28 cellular contexts compared by ENCODE assay signal in genomic region chr3:59463253-59463652, GRCh38.
"Had no signal": no experiment of that assay in that cellular context is flagged by ENCODE, and none has a peak within 500 bp of the region (broad histone marks: within the 10 kb centered on the region; RNA-seq: fewer than 3 reads in every experiment).

No MANE protein-coding gene starts in this region.

- H3K4me3 ChIP-seq: heart right ventricle, hepatocyte, left lung, lower lobe of right lung, neural progenitor cell, right atrium auricular region, right lobe of liver, stomach, testis, thyroid gland, transverse colon, upper lobe of right lung had no signal

- H3K27me3 ChIP-seq: heart right ventricle, hepatocyte, left lung, neural progenitor cell, neutrophil, right atrium auricular region, right lobe of liver, stomach, testis, thyroid gland, transverse colon, upper lobe of right lung had no signal

- H2AFZ ChIP-seq: hepatocyte, neural progenitor cell, parathyroid adenoma had no signal

- ATAC-seq: heart right ventricle; left colon; left lung; lower lobe of right lung; natural killer cell; right lobe of liver; stimulated activated naive B cell treated with anti-CD40 and anti-IgM and Interleukin-4, amounts not matched to agents 10 μg/mL and 1 μg/mL and 100 μg/mL, for 72 hours; stimulated activated naive CD8-positive, alpha-beta T cell treated with anti-CD3 and anti-CD28 coated beads, Interleukin-15, Interleukin-2, amounts not matched to agents 100 U/mL and 50 U/mL, for 24 hours; upper lobe of right lung had no signal

- H3K4me1 Mint-ChIP-seq: mesothelial cell of epicardium; naive B cell; neural progenitor cell; stimulated activated naive B cell treated with anti-CD40 and anti-IgM and Interleukin-4, amounts not matched to agents 10 μg/mL and 1 μg/mL and 100 μg/mL, for 72 hours had no signal

- H3K27me3 Mint-ChIP-seq: naive B cell; stimulated activated naive B cell treated with anti-CD40 and anti-IgM and Interleukin-4, amounts not matched to agents 10 μg/mL and 1 μg/mL and 100 μg/mL, for 72 hours had no signal

- H3K4me2 ChIP-seq: hepatocyte, neural progenitor cell had no signal

- H3K27ac ChIP-seq: heart right ventricle, hepatocyte, left lung, lower lobe of right lung, neural progenitor cell, neutrophil, parathyroid adenoma, right atrium auricular region, right lobe of liver, stomach, testis, thyroid gland, transverse colon, upper lobe of right lung had no signal

- H3K9ac ChIP-seq: neural progenitor cell, parathyroid adenoma had no signal

- H3K36me3 ChIP-seq: heart right ventricle, left lung, lower lobe of right lung, neural progenitor cell, neutrophil, right atrium auricular region, right lobe of liver, stomach, thyroid gland, transverse colon, upper lobe of right lung had no signal

- H3K36me3 Mint-ChIP-seq: mesothelial cell of epicardium, naive B cell, natural killer cell, neural progenitor cell had no signal

- H3K4me3 Mint-ChIP-seq: mesothelial cell of epicardium; naive B cell; natural killer cell; nephron progenitor cell; neural progenitor cell; stimulated activated naive B cell treated with anti-CD40 and anti-IgM and Interleukin-4, amounts not matched to agents 10 μg/mL and 1 μg/mL and 100 μg/mL, for 72 hours had no signal

- H3K27ac Mint-ChIP-seq: mesothelial cell of epicardium; natural killer cell; nephron progenitor cell; neural progenitor cell; stimulated activated naive B cell treated with anti-CD40 and anti-IgM and Interleukin-4, amounts not matched to agents 10 μg/mL and 1 μg/mL and 100 μg/mL, for 72 hours had no signal

- DNase-seq: heart right ventricle; kidney; left colon; left lung; lower lobe of right lung; mesendoderm; naive B cell; natural killer cell; nephron progenitor cell; occipital lobe; right lobe of liver; stimulated activated CD4-positive, alpha-beta T cell treated with anti-CD3 and anti-CD28 coated beads, Interleukin-12 subunit alpha, Interleukin-12 subunit beta, amount 100 ng/mL, for 4 hours; stimulated activated CD4-positive, alpha-beta T cell treated with anti-CD3 and anti-CD28 coated beads, Interleukin-15, amount 100 ng/mL, for 24 hours; stimulated activated CD4-positive, alpha-beta T cell treated with anti-CD3 and anti-CD28 coated beads, Interleukin-2, amount 100 ng/mL, for 24 hours; stimulated activated CD4-positive, alpha-beta T cell treated with anti-CD3 and anti-CD28 coated beads, Interleukin-4, amount 100 ng/mL, for 1 hour; stimulated activated naive B cell treated with anti-CD40 and anti-IgM and Interleukin-4, amounts not matched to agents 10 μg/mL and 1 μg/mL and 100 μg/mL, for 72 hours; stimulated activated naive CD8-positive, alpha-beta T cell treated with anti-CD3 and anti-CD28 coated beads, Interleukin-15, Interleukin-2, amounts not matched to agents 100 U/mL and 50 U/mL, for 24 hours; stomach; testis; thyroid gland; transverse colon; upper lobe of right lung had no signal

- H3K79me2 ChIP-seq: hepatocyte, parathyroid adenoma had no signal

- H3K4me1 ChIP-seq: heart right ventricle, left lung, lower lobe of right lung, neural progenitor cell, parathyroid adenoma, right atrium auricular region, right lobe of liver, stomach, testis, thyroid gland, transverse colon, upper lobe of right lung had no signal

- H3K9me3 ChIP-seq: lower lobe of right lung, neutrophil, right atrium auricular region, right lobe of liver, stomach, testis, thyroid gland, transverse colon, upper lobe of right lung had no signal
